Comparison of ENCODE assay signal across 20 cellular contexts in the genomic region with DNA sequence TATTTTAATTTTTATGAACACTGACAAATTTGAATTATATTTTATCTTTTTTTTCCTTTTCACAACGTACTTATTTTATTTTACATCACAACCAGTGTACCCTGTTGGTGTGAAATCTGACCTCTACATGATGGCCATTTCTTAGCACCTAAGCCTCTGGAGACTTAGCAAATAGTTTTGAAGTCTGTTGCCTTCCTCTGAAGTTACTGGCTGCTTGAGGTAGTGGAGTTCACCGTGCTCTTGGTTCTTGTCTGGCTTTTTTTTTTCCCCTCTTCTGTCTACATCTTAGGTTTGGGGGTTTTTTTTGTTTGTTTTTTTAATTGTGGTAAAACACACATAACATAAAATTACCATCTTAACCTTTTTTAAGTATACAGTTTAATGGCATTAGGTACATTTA.
A peak's percentile ranks its signal among the peaks of the same experiment; 100 is the strongest.
DNase-seq lines count a peak whose midpoint lies in the region; ATAC-seq and TF ChIP-seq lines count a peak whose summit lies in the region.
"Had no signal": no experiment of that assay in that cellular context is flagged by ENCODE, and none has a peak within 500 bp of the region (broad histone marks: within the 10 kb centered on the region; RNA-seq: fewer than 3 reads in every experiment).

No MANE protein-coding gene starts in this region.

- no peak overlapping the region for H3K27ac ChIP-seq in osteoblast (ENCODE audit: low read depth, low read length)
- H3K27ac ChIP-seq: 22Rv1, C4-2B had no signal

- intact Hi-C loops in posterior vena cava (cut with DNase I) = no loop called here

- peaks cover 14% of the 10 kb centered on the region for H3K4me1 Mint-ChIP-seq in activated naive CD4-positive, alpha-beta T cell treated with anti-CD3 and anti-CD28 coated beads, Interleukin-2, amount 50 U/mL, for 24 hours
- peaks cover 10% of the 10 kb centered on the region for H3K4me1 Mint-ChIP-seq in HFFc6 (ENCODE audit: low read depth)

- no peaks in the 10 kb centered on the region for H3K27me3 Mint-ChIP-seq in activated naive CD4-positive, alpha-beta T cell treated with anti-CD3 and anti-CD28 coated beads, Interleukin-2, amount 50 U/mL, for 24 hours
- H3K27me3 Mint-ChIP-seq in HFFc6 (ENCODE audit: insufficient read depth) = peaks cover 4% of the 10 kb centered on the region; the same call in 1 of the 2 replicates
- H3K27me3 Mint-ChIP-seq: B cell had no signal

- peaks cover 48% of the 10 kb centered on the region for H3K79me2 ChIP-seq in osteoblast (ENCODE audit: insufficient read depth, low read length)

- peaks cover 3% of the 10 kb centered on the region for H4K20me1 ChIP-seq in osteoblast (ENCODE audit: insufficient read depth, low read length)

- no peaks in the 10 kb centered on the region for H3K27me3 ChIP-seq in osteoblast (ENCODE audit: insufficient read depth, low read length)

- H3K4me3 Mint-ChIP-seq in activated naive CD4-positive, alpha-beta T cell treated with anti-CD3 and anti-CD28 coated beads, Interleukin-2, amount 50 U/mL, for 24 hours = peak overlapping the region; percentile 51
- no peak overlapping the region for H3K4me3 Mint-ChIP-seq in HFFc6
- H3K4me3 Mint-ChIP-seq: B cell had no signal

- ATAC-seq in GM21528 (IDR thresholded peaks at IDR 0.05; ENCODE audit: low FRiP score, unreplicated experiment) = no peak
- ATAC-seq: K562, PC-3 had no signal

- H3K36me3 Mint-ChIP-seq in activated naive CD4-positive, alpha-beta T cell treated with anti-CD3 and anti-CD28 coated beads, Interleukin-2, amount 50 U/mL, for 24 hours = peaks cover 21% of the 10 kb centered on the region
- peaks cover 24% of the 10 kb centered on the region for H3K36me3 Mint-ChIP-seq in HFFc6 (ENCODE audit: low read depth)

- H2AFZ ChIP-seq in osteoblast (ENCODE audit: low read length) = no peak overlapping the region

- H3K9me3 ChIP-seq in osteoblast (ENCODE audit: low read depth, low read length) = no peaks in the 10 kb centered on the region
- H3K9me3 ChIP-seq: SK-N-SH had no signal

- peak overlapping the region; percentile 47 for H3K27ac Mint-ChIP-seq in activated naive CD4-positive, alpha-beta T cell treated with anti-CD3 and anti-CD28 coated beads, Interleukin-2, amount 50 U/mL, for 24 hours
- peak overlapping the region; percentile 32; the same call in 1 of the 2 replicates for H3K27ac Mint-ChIP-seq in HFFc6

- TF ChIP-seq CTCF in HFFc6 (IDR thresholded peaks at IDR 0.05) = no peak
- TF ChIP-seq CTCF in choroid plexus epithelial cell (conservative IDR thresholded peaks at IDR 0.05; ENCODE audit: low read depth, low read length) = no peak
- no peak for TF ChIP-seq CTCF in osteoblast (IDR thresholded peaks at IDR 0.05; ENCODE audit: extremely low read depth, low read depth, low read length)

- DNase-seq in activated naive CD4-positive, alpha-beta T cell (lab: John Stamatoyannopoulos, UW) = no peak
- DNase-seq in HFFc6 (no peak), choroid plexus epithelial cell (ENCODE audit: low read depth) (peak; percentile 14), osteoblast (ENCODE audit: insufficient read length, low spot score, missing footprints) (peak; percentile 8), posterior vena cava (ENCODE audit: low spot score) (no peak)
- DNase-seq: HCEC 1CT, MV-4-11, NCI-H1105, NCI-H1436 treated with DMSO at 0.1 percent for 48 hours, NCI-H187 treated with DMSO at 0.1 percent for 48 hours, NCI-H524 treated with DMSO at 0.1 percent for 48 hours, NCI-H774, PC-3, SK-N-SH had no signal

- peaks cover 9% of the 10 kb centered on the region for H3K9me3 Mint-ChIP-seq in activated naive CD4-positive, alpha-beta T cell treated with anti-CD3 and anti-CD28 coated beads, Interleukin-2, amount 50 U/mL, for 24 hours
- H3K9me3 Mint-ChIP-seq in HFFc6 = no peaks in the 10 kb centered on the region; the same call in 1 of the 2 replicates

- no peak overlapping the region for H3K4me3 ChIP-seq in choroid plexus epithelial cell (ENCODE audit: low read depth, low read length)
- H3K4me3 ChIP-seq in osteoblast (ENCODE audit: insufficient read depth, low read length) = no peak overlapping the region
- H3K4me3 ChIP-seq: K562 had no signal

- H3K4me1 ChIP-seq in osteoblast (ENCODE audit: insufficient read depth, low read length) = no peaks in the 10 kb centered on the region

- no peak overlapping the region for H3K4me2 ChIP-seq in osteoblast (ENCODE audit: insufficient read depth, low read length)
- H3K4me2 ChIP-seq: SK-N-SH had no signal

- H3K36me3 ChIP-seq in osteoblast (ENCODE audit: insufficient read depth, low read length) = peaks cover 3% of the 10 kb centered on the region

Comparison
In these comparisons a context has a peak if more than half of its experiments do, and no peak if none do; other contexts are left out.
1. DNase-seq: peak in choroid plexus epithelial cell (single experiment) and osteoblast (single experiment); none in activated naive CD4-positive, alpha-beta T cell (0 of 4), HFFc6 (single experiment) and posterior vena cava (single experiment).